16 cellular contexts compared by ENCODE assay signal in genomic region chrX:118596428-118596827, GRCh38.
"Had no signal": no experiment of that assay in that cellular context is flagged by ENCODE, and none has a peak within 500 bp of the region (broad histone marks: within the 10 kb centered on the region; RNA-seq: fewer than 3 reads in every experiment).

No MANE protein-coding gene starts in this region.

- H3K27ac ChIP-seq: brain microvascular endothelial cell, lower lobe of right lung, prostate gland, spleen, tibial nerve, uterus had no signal

- ATAC-seq: WTC11 had no signal

- H3K4me3 Mint-ChIP-seq: activated naive CD4-positive, alpha-beta T cell treated with anti-CD3 and anti-CD28 coated beads for 36 hours; neural crest cell; WTC11 had no signal

- H3K27ac Mint-ChIP-seq: activated T-helper 2 cell treated with anti-CD3 and anti-CD28 coated beads, Interferon-gamma antibody, Interleukin-2, Interleukin-4, amounts not matched to agents 10 μg/mL and 5 μg/mL and 100 μg/mL, durations not matched to agents 14 hours and 24 hours and 36 hours; WTC11 had no signal

- DNase-seq: activated CD4-positive, alpha-beta T cell treated with anti-CD3 and anti-CD28 coated beads for 48 hours; activated CD8-positive, alpha-beta memory T cell treated with anti-CD3 and anti-CD28 coated beads for 24 hours; activated naive CD4-positive, alpha-beta T cell treated with anti-CD3 and anti-CD28 coated beads for 36 hours; brain microvascular endothelial cell; effector CD8-positive, alpha-beta T cell; foreskin fibroblast; lower lobe of right lung; right cardiac atrium; spleen; T-helper 2 cell; uterus had no signal

- H3K4me1 Mint-ChIP-seq: neural crest cell had no signal

- H3K27me3 ChIP-seq: brain microvascular endothelial cell, spleen, tibial nerve, uterus had no signal

- H3K4me1 ChIP-seq: lower lobe of right lung, prostate gland, uterus had no signal

- H3K9me3 Mint-ChIP-seq: activated naive CD4-positive, alpha-beta T cell treated with anti-CD3 and anti-CD28 coated beads for 36 hours; activated T-helper 2 cell treated with anti-CD3 and anti-CD28 coated beads, Interferon-gamma antibody, Interleukin-2, Interleukin-4, amounts not matched to agents 10 μg/mL and 5 μg/mL and 100 μg/mL, durations not matched to agents 14 hours and 24 hours and 36 hours; neural crest cell; WTC11 had no signal

- H3K4me3 ChIP-seq: lower lobe of right lung, prostate gland, spleen, tibial nerve, uterus had no signal
